In genomic region chr6:166597711-166598440, GRCh38 we compare ENCODE assay signal across 12 cellular contexts. TPM values are rescaled to one million over a fixed set of nuclear protein-coding genes. Genes with fewer than 3 reads are reported as not detected.
DNase-seq lines count a peak whose midpoint lies in the region; ATAC-seq and TF ChIP-seq lines count a peak whose summit lies in the region.
"Had no signal": no experiment of that assay in that cellular context is flagged by ENCODE, and none has a peak within 500 bp of the region (broad histone marks: within the 10 kb centered on the region; RNA-seq: fewer than 3 reads in every experiment).

No MANE protein-coding gene starts in this region.

- H3K79me1 ChIP-seq in IMR-90 (ENCODE audit: low read depth in 1 of 2, low read length in 2 of 2): peaks cover 39 to 67% of the 10 kb centered on the region in 2 experiments

- TF ChIP-seq CTCF in IMR-90 (conservative IDR thresholded peaks at IDR 0.05; ENCODE audit: low read depth, low read length) (no peak), adrenal gland (IDR thresholded peaks at IDR 0.05) (no peak)

- H3K4me2 ChIP-seq in IMR-90 (ENCODE audit: low read depth, low read length): peak overlapping the region; percentile 30

- H3K18ac ChIP-seq in IMR-90 (ENCODE audit: low read depth, low read length): peak overlapping the region; percentile 95

- in situ Hi-C loops in IMR-90 (cut with MboI; ENCODE audit: low sequenced_read_pairs): no loop called here

- H3K4me1 ChIP-seq in IMR-90 (ENCODE audit: control insufficient read depth, insufficient read depth, low read length) (peaks cover 43% of the 10 kb centered on the region), adrenal gland (replicated peaks in 1 of 2) (peaks cover 0 to 6% of the 10 kb centered on the region in 2 donors)

- no TSS peak for BruUV-seq in IMR-90 (replicated peaks; lab: Mats Ljungman, UMichigan)

- no peak for TF ChIP-seq RAD21 in IMR-90 (IDR thresholded peaks at IDR 0.05; ENCODE audit: low read length)

- peak overlapping the region; percentile 87 for H3K23ac ChIP-seq in IMR-90 (ENCODE audit: low read depth, low read length)

- dilution Hi-C loops in IMR-90 (cut with HindIII; ENCODE audit: low sequenced_read_pairs, unreplicated experiment): no loop called here

- peak overlapping the region; percentile 71; the same call in 2 of the 3 replicates for H2BK15ac ChIP-seq in IMR-90 (ENCODE audit: low read depth, low read length)

- H3K9me3 ChIP-seq in IMR-90 (ENCODE audit: control insufficient read depth, insufficient read depth, low read length) (no peaks in the 10 kb centered on the region), adrenal gland (replicated peaks in 1 of 3) (peaks cover 0 to 5% (median 0%) of the 10 kb centered on the region in 3 donors)

- H4K20me1 ChIP-seq in IMR-90 (ENCODE audit: insufficient read depth, low read length): no peaks in the 10 kb centered on the region

- H2AK9ac ChIP-seq in IMR-90 (replicated peaks; ENCODE audit: low read depth, low read length, poor library complexity): no peak overlapping the region

- H4K8ac ChIP-seq in IMR-90 (ENCODE audit: low read depth in 2 of 2, low read length in 2 of 2): peak overlapping the region; percentile 40 to 80

- DNase-seq in IMR-90: no peak
- DNase-seq in inferior parietal cortex (ENCODE audit: extremely low spot score): peak; percentile 56
- no peak for DNase-seq in HuH-7 (ENCODE audit: low spot score)
- no peak for DNase-seq in adrenal gland
- DNase-seq in COLO829 (ENCODE audit: low spot score): no peak
- DNase-seq: activated CD4-positive, alpha-beta T cell treated with anti-CD3 and anti-CD28 coated beads, Interleukin-2, amount 50 U/mL, for 1 hour; activated naive CD4-positive, alpha-beta T cell treated with anti-CD3 and anti-CD28 coated beads, Interleukin-2, amount 50 U/mL, for 16 hours; T-cell had no signal

- H2AK5ac ChIP-seq in IMR-90 (ENCODE audit: low read depth, low read length): peak overlapping the region; percentile 90

- intact Hi-C loops in IMR-90 (cut with micrococcal nuclease): no loop called here
- intact Hi-C loops in adrenal gland (cut with DNase I): no loop called here

- peak overlapping the region; percentile 95 for H4K91ac ChIP-seq in IMR-90 (ENCODE audit: insufficient read depth, low read depth, low read length)

- no peaks in the 10 kb centered on the region for H3K27me3 ChIP-seq in IMR-90 (ENCODE audit: control insufficient read depth, insufficient read depth, low read length)
- H3K27me3 ChIP-seq in adrenal gland: no peaks in the 10 kb centered on the region

- peaks cover 31% of the 10 kb centered on the region for H3K9me1 ChIP-seq in IMR-90 (ENCODE audit: insufficient read depth, low read length)

- H3K4me3 ChIP-seq in IMR-90 (ENCODE audit: insufficient read depth, low read depth, low read length): no peak overlapping the region
- no peak overlapping the region for H3K4me3 ChIP-seq in skin epidermis
- no peak overlapping the region for H3K4me3 ChIP-seq in adrenal gland

- peak overlapping the region; percentile 78 for H3K14ac ChIP-seq in IMR-90 (replicated peaks; ENCODE audit: low read depth, low read length)

- CTCF ChIA-PET in IMR-90 (lab: Yijun Ruan, JAX): no interaction called here

- peak overlapping the region; percentile 96 for H2BK120ac ChIP-seq in IMR-90 (ENCODE audit: low read depth, low read length)

- 94% methylated on average over 3 of the region's 10 CpGs; no CpG with 5 or more reads in 1 of the 2 experiments for WGBS in IMR-90 (ENCODE audit: extremely low coverage in 2 of 2, insufficient read length in 1 of 2), 2 experiments
- 81 to 86% (median 84%) methylated on average over 10 of the region's 10 CpGs for WGBS in adrenal gland, 4 donors

- H3K4ac ChIP-seq in IMR-90 (ENCODE audit: low read depth, low read length): peak overlapping the region; percentile 93

- peak overlapping the region; percentile 96 for H2BK20ac ChIP-seq in IMR-90 (ENCODE audit: low read depth, low read length)

- no peak overlapping the region for H3K9ac ChIP-seq in IMR-90 (ENCODE audit: low read depth, low read length)

- no peak overlapping the region for H2AFZ ChIP-seq in IMR-90 (replicated peaks; ENCODE audit: low read length, poor library complexity)

- TF ChIP-seq POLR2A in IMR-90 (IDR thresholded peaks at IDR 0.05; ENCODE audit: low read depth, low read length) (no peak), adrenal gland (IDR thresholded peaks at IDR 0.05) (no peak)

- peak overlapping the region; percentile 77 for H4K5ac ChIP-seq in IMR-90 (ENCODE audit: low read depth, low read length)

- H3K27ac ChIP-seq in IMR-90 (ENCODE audit: insufficient read depth, low read length): peak overlapping the region; percentile 92
- H3K27ac ChIP-seq in angular gyrus (ENCODE audit: low read depth, low read length): peak overlapping the region; percentile 68
- peak overlapping the region in 13 of 21 experiments; percentile 8 to 84 (median 56) for H3K27ac ChIP-seq in skin epidermis
- peak overlapping the region in 1 of 5 donors; percentile 40 for H3K27ac ChIP-seq in adrenal gland
- H3K27ac ChIP-seq: C4-2B had no signal

- POLR2A ChIA-PET in IMR-90 (lab: Charles Lee; ENCODE audit: unreplicated experiment): no interaction called here

- H3K36me3 ChIP-seq in IMR-90 (ENCODE audit: control insufficient read depth, insufficient read depth, low read length) (peaks cover 7% of the 10 kb centered on the region; the same call in 1 of the 2 replicates), adrenal gland (replicated peaks in 1 of 2) (no peaks in the 10 kb centered on the region)

- H3K56ac ChIP-seq in IMR-90 (ENCODE audit: extremely low read depth, insufficient read depth, low read length): peak overlapping the region; percentile 8; the same call in 1 of the 2 replicates

- H2BK5ac ChIP-seq in IMR-90 (ENCODE audit: low read depth, low read length, poor library complexity, severe bottlenecking): peak overlapping the region; percentile 92

- ATAC-seq in IMR-90 (ENCODE audit: low read depth) (no peak), HG03280 (IDR thresholded peaks at IDR 0.05; ENCODE audit: unreplicated experiment) (no peak)
- ATAC-seq: T-cell had no signal

TF ChIP-seq in IMR-90, 13 proteins besides CTCF, POLR2A, EP300 and RAD21:
- TF ChIP-seq MAZ (IDR thresholded peaks at IDR 0.05; ENCODE audit: borderline replicate concordance, low read depth, low read length) (no peak), BHLHE40 (IDR thresholded peaks at IDR 0.05; ENCODE audit: low read depth, low read length) (no peak), NFE2L2 (IDR thresholded peaks at IDR 0.05; ENCODE audit: low read depth, low read length) (no peak), CEBPB (IDR thresholded peaks at IDR 0.05; ENCODE audit: low read depth, low read length) (no peak), MAFK (IDR thresholded peaks at IDR 0.05; ENCODE audit: low read depth, low read length) (no peak), MXI1 (IDR thresholded peaks at IDR 0.05; ENCODE audit: borderline replicate concordance, low read depth, low read length) (no peak), SMC3 (IDR thresholded peaks at IDR 0.05; ENCODE audit: low read depth, low read length) (no peak), FOS (IDR thresholded peaks at IDR 0.05; ENCODE audit: low read depth, low read length) (no peak), RCOR1 (IDR thresholded peaks at IDR 0.05; ENCODE audit: insufficient replicate concordance, low read length) (no peak), USF2 (IDR thresholded peaks at IDR 0.05; ENCODE audit: low read depth, low read length) (no peak), RFX5 (IDR thresholded peaks at IDR 0.05; ENCODE audit: low read depth, low read length) (no peak), CHD1 (IDR thresholded peaks at IDR 0.05; ENCODE audit: low read depth, low read length) (no peak)
- TF ChIP-seq, protein P1, sequence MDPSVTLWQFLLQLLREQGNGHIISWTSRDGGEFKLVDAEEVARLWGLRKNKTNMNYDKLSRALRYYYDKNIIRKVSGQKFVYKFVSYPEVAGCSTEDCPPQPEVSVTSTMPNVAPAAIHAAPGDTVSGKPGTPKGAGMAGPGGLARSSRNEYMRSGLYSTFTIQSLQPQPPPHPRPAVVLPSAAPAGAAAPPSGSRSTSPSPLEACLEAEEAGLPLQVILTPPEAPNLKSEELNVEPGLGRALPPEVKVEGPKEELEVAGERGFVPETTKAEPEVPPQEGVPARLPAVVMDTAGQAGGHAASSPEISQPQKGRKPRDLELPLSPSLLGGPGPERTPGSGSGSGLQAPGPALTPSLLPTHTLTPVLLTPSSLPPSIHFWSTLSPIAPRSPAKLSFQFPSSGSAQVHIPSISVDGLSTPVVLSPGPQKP (IDR thresholded peaks at IDR 0.05; ENCODE audit: borderline replicate concordance, low read depth, low read length): no peak

RNA-seq across cellular contexts. Expression of gene RAMACL, which starts 11.4 kb away (rescaled TPM):
- 0.90 and 1.1 TPM in 2 replicates for total RNA-seq in IMR-90 (2012; rRNA removed)
- polyA plus RNA-seq in IMR-90 (2012; rRNA removed): 0.17 and 0.46 TPM in 2 replicates
- polyA plus RNA-seq in IMR-90 (2012; cell fraction: cytosol; rRNA removed): 0.02 and 0.03 TPM in 2 replicates
- polyA plus RNA-seq in IMR-90 (2012; cell fraction: nucleus; rRNA removed; ENCODE audit: low replicate concordance): 0.17 and 0.94 TPM in 2 replicates
- total RNA-seq in adrenal gland: 1 to 10 TPM in 4 of 8 donors, under 1 TPM in 4; 0.14 to 4.2 (median 0.80) TPM
- polyA plus RNA-seq in adrenal gland: under 1 TPM; 0.20 to 0.24 (median 0.22) TPM

RNA-seq across cellular contexts. Expression of gene RPS6KA2, which starts 29.2 kb away (rescaled TPM):
- 22.2 and 26.9 TPM in 2 replicates for total RNA-seq in IMR-90 (2012; rRNA removed)
- polyA plus RNA-seq in IMR-90 (2012; rRNA removed): 27.6 and 31.3 TPM in 2 replicates
- polyA plus RNA-seq in IMR-90 (2012; cell fraction: cytosol; rRNA removed): 22.6 and 41.6 TPM in 2 replicates
- 23.6 and 31.1 TPM in 2 replicates for polyA plus RNA-seq in IMR-90 (2012; cell fraction: nucleus; rRNA removed; ENCODE audit: low replicate concordance)
- total RNA-seq in adrenal gland: 10 to 100 TPM; 18.9 to 40.4 (median 28.1) TPM
- polyA plus RNA-seq in adrenal gland: 10 to 100 TPM in 2 of 3 donors, 1 to 10 TPM in 1; 7.0 to 28.5 (median 10.2) TPM
